ENCODE assay signal across 1 cellular context in genomic region chr1:165628127-165628857, GRCh38.
TF ChIP-seq lines count a peak whose summit lies in the region.

No MANE protein-coding gene starts in this region.

TF ChIP-seq in K562, 482 proteins besides CTCF, POLR2A, EP300 and RAD21 (continued from another document):
- peak; percentile 71 for TF ChIP-seq ZBTB5 (IDR thresholded peaks at IDR 0.05)
- TF ChIP-seq C11orf30 (IDR thresholded peaks at IDR 0.05; ENCODE audit: low read depth): 0 out of 2 replicates have a peak, but pooled peaks have one; percentile 26
- TF ChIP-seq PHF21A (IDR thresholded peaks at IDR 0.05; ENCODE audit: borderline replicate concordance, low read depth): no peak
- TF ChIP-seq CBFA2T3 (IDR thresholded peaks at IDR 0.05): peak; percentile 49
- 0 out of 2 replicates have a peak, but pooled peaks have one; percentile 22 for TF ChIP-seq EHMT2 (IDR thresholded peaks at IDR 0.05)
- peak; percentile 54 for TF ChIP-seq RFX1 (IDR thresholded peaks at IDR 0.05)
- TF ChIP-seq E2F1 (CRISPR knock-in tag; IDR thresholded peaks at IDR 0.05): 0 out of 2 replicates have a peak, but pooled peaks have one; percentile 24
- TF ChIP-seq ESRRA (IDR thresholded peaks at IDR 0.05; ENCODE audit: borderline replicate concordance, low read depth): peak; percentile 78
- no peak for TF ChIP-seq CBX5 (IDR thresholded peaks at IDR 0.05; ENCODE audit: borderline replicate concordance, low read depth)
- no peak for TF ChIP-seq E4F1 (CRISPR knock-in tag; IDR thresholded peaks at IDR 0.05; ENCODE audit: borderline replicate concordance)
TF ChIP-seq in K562: peak in this region for 11.
